In the genomic region with DNA sequence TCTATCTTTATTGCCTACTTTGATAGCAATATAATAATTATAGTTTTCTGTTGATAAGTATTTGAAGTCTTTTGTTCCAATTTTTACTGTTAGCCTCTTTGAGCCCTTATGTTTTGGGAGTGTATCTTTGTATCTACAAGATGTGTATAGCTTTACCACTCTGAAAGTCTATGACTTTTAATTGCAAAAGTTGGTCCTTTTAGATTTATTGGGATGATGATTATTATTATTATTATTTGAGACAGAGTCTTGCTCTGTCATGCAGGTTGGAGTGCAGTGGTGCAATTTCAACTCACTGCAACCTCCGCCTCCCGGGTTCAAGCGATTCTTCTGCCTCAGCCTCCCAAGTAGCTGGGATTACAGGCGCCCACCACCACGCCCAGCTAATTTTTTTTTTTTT, we compare ENCODE assay signal across 5 cellular contexts. TPM values are rescaled to one million over a fixed set of nuclear protein-coding genes. Genes with fewer than 3 reads are reported as not detected.
A peak's percentile ranks its signal among the peaks of the same experiment; 100 is the strongest.
DNase-seq lines count a peak whose midpoint lies in the region; ATAC-seq, FAIRE-seq and TF ChIP-seq lines count a peak whose summit lies in the region.
"Not testable (repeated sequence)": the region's sequence is repeated elsewhere in the genome, so short reads cannot be mapped to it uniquely, and the experiment has no call there.

No MANE protein-coding gene starts in this region.

- H3K9me1 ChIP-seq in K562 (ENCODE audit: control insufficient read depth, insufficient read depth, low read length): not testable (repeated sequence)

- not testable (repeated sequence) for H3K9ac ChIP-seq in K562 (ENCODE audit: insufficient read depth in 1 of 2, low read depth in 2 of 2, low read length in 2 of 2)

- CTCF ChIA-PET in K562 (lab: Yijun Ruan, JAX; ENCODE audit: low intra/inter-chr PET ratio): not testable (repeated sequence)

- not testable (repeated sequence) for H3K4me3 ChIP-seq in K562, spleen, upper lobe of right lung

- peak; percentile 2 for DNase-seq in CD14-positive monocyte (ENCODE audit: low spot score)
- DNase-seq in K562 (ENCODE audit: extremely low read depth in 1 of 4, low spot score in 3 of 4): not testable (repeated sequence)
- peak; percentile 7 for DNase-seq in posterior vena cava (ENCODE audit: low spot score)
- DNase-seq in spleen: peak; percentile 1
- DNase-seq in upper lobe of right lung: peak; percentile 16

- H3K9me3 Mint-ChIP-seq in CD14-positive monocyte: not testable (repeated sequence)

- ATAC-seq in K562, upper lobe of right lung: not testable (repeated sequence)

- not testable (repeated sequence) for TF ChIP-seq EP300 in K562 (IDR thresholded peaks at IDR 0.05; ENCODE audit: low read length)

- not testable (repeated sequence) for H3K27me3 Mint-ChIP-seq in CD14-positive monocyte (ENCODE audit: low read depth in 3 of 3)

- not testable (repeated sequence) for H3K79me2 ChIP-seq in K562 (ENCODE audit: control insufficient read depth, insufficient read depth, low read length)

- H3K4me1 Mint-ChIP-seq in CD14-positive monocyte: not testable (repeated sequence)

- intact Hi-C loops in CD14-positive monocyte (cut with micrococcal nuclease); K562 (cut with micrococcal nuclease); spleen (cut with DNase I; ENCODE audit: low total_unique reads): not testable (repeated sequence)
- intact Hi-C loops in posterior vena cava (cut with DNase I) (loop anchor here (10.0 kb wide), 3 partner anchors 77 to 127 kb away; a partner anchor contains a TSS), upper lobe of right lung (cut with DNase I) (loop anchor here (10.0 kb wide), 1 partner anchor 127 kb away; no protein-coding TSS in a partner anchor)

- in situ Hi-C loops in K562 (cut with MboI): loop anchor here (10.0 to 25.0 kb wide), 2 partner anchors 117 to 760 kb away; no protein-coding TSS in a partner anchor

- H3K36me3 ChIP-seq in K562 (ENCODE audit: control insufficient read depth, insufficient read depth, low read length) (peaks cover 94% of the 10 kb centered on the region), spleen (peaks cover 2 to 100% (median 100%) of the 10 kb centered on the region in 6 donors), upper lobe of right lung (peaks cover 100% of the 10 kb centered on the region)

- BruUV-seq in K562 (replicated peaks; lab: Mats Ljungman, UMichigan): not testable (repeated sequence)

- not testable (repeated sequence) for H3K4me2 ChIP-seq in K562 (ENCODE audit: insufficient read depth, low read length)

- TF ChIP-seq RAD21 in K562 (CRISPR knock-in tag; conservative IDR thresholded peaks at IDR 0.05 in 1 of 2, IDR thresholded peaks at IDR 0.05 in 1 of 2): not testable (repeated sequence)

- FAIRE-seq in K562 (lab: Jason Lieb, UNC): not testable (repeated sequence)

- not testable (repeated sequence) for TF ChIP-seq POLR2A in K562 (conservative IDR thresholded peaks at IDR 0.05); spleen (IDR thresholded peaks at IDR 0.05)

- not testable (repeated sequence) for H3K27me3 ChIP-seq in K562 (ENCODE audit: control insufficient read depth in 2 of 2, insufficient read depth in 2 of 2, low read length in 2 of 2); spleen (replicated peaks in 1 of 7); upper lobe of right lung

- H3K27ac ChIP-seq in K562 (ENCODE audit: extremely low read depth, low read depth, low read length); spleen; upper lobe of right lung: not testable (repeated sequence)

- not testable (repeated sequence) for H3K9me3 ChIP-seq in K562 (replicated peaks; ENCODE audit: control insufficient read depth, insufficient read depth, low read depth, low read length); spleen; upper lobe of right lung

- no CpG with 5 or more reads among the region's 5 CpGs for WGBS in K562 (ENCODE audit: insufficient coverage, low coverage, missing lambda C conversion rate)
- WGBS in spleen, 5 donors: 85 to 100% (median 98%) methylated on average over 3 to 5 of the region's 5 CpGs

- not testable (repeated sequence) for TF ChIP-seq CTCF in CD14-positive monocyte (IDR thresholded peaks at IDR 0.05); K562 (IDR thresholded peaks at IDR 0.05 in 2 of 3, conservative IDR thresholded peaks at IDR 0.05 in 1 of 3; ENCODE audit: insufficient read depth in 2 of 3, low read depth in 1 of 3, low read length in 3 of 3); spleen (IDR thresholded peaks at IDR 0.05 in 8 of 11, conservative IDR thresholded peaks at IDR 0.05 in 3 of 11); upper lobe of right lung (IDR thresholded peaks at IDR 0.05)

- H3K4me3 Mint-ChIP-seq in CD14-positive monocyte: not testable (repeated sequence)

- H3K4me1 ChIP-seq in K562 (replicated peaks in 1 of 2; ENCODE audit: control insufficient read depth in 2 of 2, insufficient read depth in 2 of 2, low read length in 2 of 2); spleen; upper lobe of right lung: not testable (repeated sequence)

- H2AFZ ChIP-seq in K562 (ENCODE audit: low read depth, low read length): not testable (repeated sequence)

- not testable (repeated sequence) for H3K27ac Mint-ChIP-seq in CD14-positive monocyte

- POLR2A ChIA-PET in K562 (lab: Yijun Ruan, JAX): interaction anchor here (0.5 kb wide), 1 partner anchor 14 kb away, joined by 3 read pairs; no protein-coding TSS in a partner anchor

- H3K36me3 Mint-ChIP-seq in CD14-positive monocyte: peaks cover 86 to 95% of the 10 kb centered on the region in 2 donors

- H4K20me1 ChIP-seq in K562 (replicated peaks; ENCODE audit: control insufficient read depth, insufficient read depth, low read length): not testable (repeated sequence)

TF ChIP-seq in K562, 482 proteins besides CTCF, POLR2A, EP300 and RAD21:
- TF ChIP-seq ZNF354B (CRISPR knock-in tag; IDR thresholded peaks at IDR 0.05): peak; percentile 88
- peak; percentile 98 for TF ChIP-seq ZNF507 (tag; conservative IDR thresholded peaks at IDR 0.05)

RNA-seq across cellular contexts. Expression of a gene that starts 30.6 kb away (rescaled TPM):
- polyA plus RNA-seq in CD14-positive monocyte: 1 to 10 TPM; 5.9 to 7.5 TPM
- 98.5 and 154 TPM in 2 replicates for total RNA-seq in K562 (2011; cell fraction: chromatin; rRNA removed; ENCODE audit: low replicate concordance)
- total RNA-seq in K562 (2011; cell fraction: nucleolus; rRNA removed): 72.6 and 96.6 TPM in 2 replicates
- 78.2 and 78.3 TPM in 2 replicates for total RNA-seq in K562 (2011; cell fraction: nucleoplasm; rRNA removed)
- 14.6 and 21.3 TPM in 2 replicates for total RNA-seq in K562 (2014; rRNA removed)
- total RNA-seq in K562 (2014; rRNA removed; fragmentation: Illumina TruSeq; extraction: Trizol): 8.6 TPM in 2 replicates
- 15.6 and 15.7 TPM in 2 replicates for total RNA-seq in K562 (2015; rRNA removed; fragmentation: Illumina TruSeq; extraction: Trizol)
- 23.4 and 23.5 TPM in 2 replicates for total RNA-seq in K562 (2021)
- polyA plus RNA-seq in K562 (2011; rRNA removed): 15.3 and 21.6 TPM in 2 replicates
- polyA plus RNA-seq in K562 (2011; cell fraction: cytosol; rRNA removed): 16.0 and 17.4 TPM in 2 replicates
- 117 and 121 TPM in 2 replicates for polyA plus RNA-seq in K562 (2011; cell fraction: nucleus; rRNA removed)
- polyA plus RNA-seq in K562 (2012): 22.0 and 30.6 TPM in 2 replicates
- 13.7 and 15.3 TPM in 2 replicates for polyA plus RNA-seq in K562 (2014; fragmentation: Illumina TruSeq; extraction: Trizol)
- polyA plus RNA-seq in K562 (2014; fragmentation: Nextera tagmentation; extraction: Ambion mirVana): 1 to 10 TPM; 1.8 to 2.1 TPM
- polyA plus RNA-seq in K562 (2014; rRNA removed): 15.4 and 18.2 TPM in 2 replicates
- polyA minus RNA-seq in K562 (2011; rRNA and poly(A)+ RNA removed): 9.2 and 14.3 TPM in 2 replicates
- 6.6 and 8.9 TPM in 2 replicates for polyA minus RNA-seq in K562 (2011; cell fraction: cytosol; rRNA and poly(A)+ RNA removed)
- polyA minus RNA-seq in K562 (2011; cell fraction: nucleus; rRNA and poly(A)+ RNA removed): 11.7 and 17.9 TPM in 2 replicates
- 10 to 100 TPM; 18.2 to 22.8 TPM for total RNA-seq in posterior vena cava
- total RNA-seq in spleen: 10 to 100 TPM; 24.5 to 45.8 (median 30.0) TPM
- 10 to 100 TPM; 20.4 to 66.5 (median 47.5) TPM for polyA plus RNA-seq in spleen
- 25.2 TPM for total RNA-seq in upper lobe of right lung

RNA-seq across cellular contexts. Expression of a gene that starts 59.0 kb away (rescaled TPM):
- polyA plus RNA-seq in CD14-positive monocyte: 10 to 100 TPM; 15.9 to 16.3 TPM
- total RNA-seq in K562 (2011; cell fraction: chromatin; rRNA removed; ENCODE audit: low replicate concordance): 22.3 and 45.1 TPM in 2 replicates
- 32.7 and 35.9 TPM in 2 replicates for total RNA-seq in K562 (2011; cell fraction: nucleolus; rRNA removed)
- total RNA-seq in K562 (2011; cell fraction: nucleoplasm; rRNA removed): 26.6 and 29.1 TPM in 2 replicates
- total RNA-seq in K562 (2014; rRNA removed): 25.6 and 27.5 TPM in 2 replicates
- total RNA-seq in K562 (2014; rRNA removed; fragmentation: Illumina TruSeq; extraction: Trizol): 6.4 and 7.5 TPM in 2 replicates
- total RNA-seq in K562 (2015; rRNA removed; fragmentation: Illumina TruSeq; extraction: Trizol): 16.1 and 16.2 TPM in 2 replicates
- 16.9 and 19.8 TPM in 2 replicates for total RNA-seq in K562 (2021)
- polyA plus RNA-seq in K562 (2011; rRNA removed): 16.4 and 17.2 TPM in 2 replicates
- polyA plus RNA-seq in K562 (2011; cell fraction: cytosol; rRNA removed): 18.3 and 27.1 TPM in 2 replicates
- polyA plus RNA-seq in K562 (2011; cell fraction: nucleus; rRNA removed): 22.7 and 38.5 TPM in 2 replicates
- 18.1 and 20.7 TPM in 2 replicates for polyA plus RNA-seq in K562 (2012)
- 13.2 and 21.3 TPM in 2 replicates for polyA plus RNA-seq in K562 (2014; fragmentation: Illumina TruSeq; extraction: Trizol)
- under 1 TPM; 0.27 to 0.48 TPM for polyA plus RNA-seq in K562 (2014; fragmentation: Nextera tagmentation; extraction: Ambion mirVana)
- polyA plus RNA-seq in K562 (2014; rRNA removed): 20.3 and 25.2 TPM in 2 replicates
- polyA minus RNA-seq in K562 (2011; rRNA and poly(A)+ RNA removed): 7.2 and 10.9 TPM in 2 replicates
- polyA minus RNA-seq in K562 (2011; cell fraction: cytosol; rRNA and poly(A)+ RNA removed): 9.7 and 10.8 TPM in 2 replicates
- 10.2 and 12.7 TPM in 2 replicates for polyA minus RNA-seq in K562 (2011; cell fraction: nucleus; rRNA and poly(A)+ RNA removed)
- total RNA-seq in posterior vena cava: 10 to 100 TPM; 16.8 to 18.8 TPM
- total RNA-seq in spleen: 10 to 100 TPM; 20.3 to 32.9 (median 25.0) TPM
- polyA plus RNA-seq in spleen: 10 to 100 TPM; 21.1 to 24.2 (median 21.5) TPM
- total RNA-seq in upper lobe of right lung: 27.9 TPM
